ENCODE assay signal across 23 cellular contexts in the genomic region with DNA sequence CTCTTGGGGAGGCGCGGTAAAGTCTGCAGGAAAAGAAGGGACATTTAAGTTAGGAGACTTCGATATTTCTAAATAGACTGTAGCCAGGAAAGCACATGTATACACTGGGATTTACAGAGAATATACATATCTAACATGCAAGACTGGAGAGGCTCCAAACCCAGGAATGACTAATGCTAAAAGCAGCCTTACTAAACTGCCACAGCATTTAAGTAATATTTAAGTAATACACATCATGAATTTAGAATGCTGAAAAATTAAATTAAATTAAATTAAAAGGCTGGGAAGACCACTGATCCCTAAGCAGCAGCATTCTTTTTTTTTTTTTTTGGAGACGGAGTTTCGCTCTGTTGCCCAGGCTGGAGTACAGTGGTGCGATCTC.
DNase-seq lines count a peak whose midpoint lies in the region; ATAC-seq, FAIRE-seq and TF ChIP-seq lines count a peak whose summit lies in the region.
"Had no signal": no experiment of that assay in that cellular context is flagged by ENCODE, and none has a peak within 500 bp of the region (broad histone marks: within the 10 kb centered on the region; RNA-seq: fewer than 3 reads in every experiment).

No MANE protein-coding gene starts in this region.

- DNase-seq in HFFc6 (no peak), adipocyte (ENCODE audit: low read depth) (peak; percentile 43), foreskin keratinocyte (peak; percentile 32 to 64), small intestine (peak; percentile 10), NCI-H526 treated with DMSO at 0.1 percent for 48 hours (lab: John Stamatoyannopoulos, UW) (no peak), SKM-1 treated with dmso at 0.1 percent for 144 hours (lab: John Stamatoyannopoulos, UW; ENCODE audit: unreplicated experiment) (no peak), ecto neural progenitor cell (ENCODE audit: low spot score) (no peak)
- DNase-seq: activated CD4-positive, CD25-positive, alpha-beta regulatory T cell; activated gamma-delta T cell; aorta; effector CD4-positive, alpha-beta T cell; mesendoderm; NCI-H187 treated with DMSO at 0.1 percent for 48 hours; NCI-H774; sigmoid colon; stimulated activated naive CD4-positive, alpha-beta T cell treated with Interleukin-2 at 50 U/mL for 16 hours; T-helper 1 cell had no signal

- no peaks in the 10 kb centered on the region for H3K9me3 Mint-ChIP-seq in HFFc6
- H3K9me3 Mint-ChIP-seq: CD14-positive monocyte, neural progenitor cell had no signal

- H3K9ac ChIP-seq in adipocyte (ENCODE audit: low read length) = no peak overlapping the region
- H3K9ac ChIP-seq: neural progenitor cell had no signal

- no peak for ATAC-seq in foreskin keratinocyte
- ATAC-seq: gastroesophageal sphincter, GM12878, Panc1 had no signal

- H3K4me1 ChIP-seq in adipocyte (ENCODE audit: control insufficient read depth, insufficient read depth, low read length) (no peaks in the 10 kb centered on the region), foreskin keratinocyte (peaks cover 14% of the 10 kb centered on the region), small intestine (ENCODE audit: control insufficient read depth in 2 of 2, insufficient read depth in 1 of 2, low read depth in 1 of 2, low read length in 1 of 2) (no peaks in the 10 kb centered on the region)
- H3K4me1 ChIP-seq: neural progenitor cell, sigmoid colon had no signal

- no peak for FAIRE-seq in small intestine (lab: Jason Lieb, UNC)
- FAIRE-seq: GM12878, urothelium cell line had no signal

- no peak for TF ChIP-seq CTCF in HFFc6 (IDR thresholded peaks at IDR 0.05)
- no peak for TF ChIP-seq CTCF in foreskin keratinocyte (conservative IDR thresholded peaks at IDR 0.05)

- H3K36me3 ChIP-seq in adipocyte (ENCODE audit: control insufficient read depth, insufficient read depth, low read length, severe bottlenecking) (no peaks in the 10 kb centered on the region), small intestine (ENCODE audit: control insufficient read depth in 2 of 2, insufficient read depth in 2 of 2, low read length in 2 of 2) (no peaks in the 10 kb centered on the region)
- H3K36me3 ChIP-seq: gastroesophageal sphincter, neural progenitor cell, sigmoid colon had no signal

- no peak overlapping the region for H3K27ac ChIP-seq in foreskin keratinocyte
- H3K27ac ChIP-seq in small intestine (ENCODE audit: low read depth in 1 of 2, low read length in 1 of 2) = peak overlapping the region; percentile 71 to 79
- H3K27ac ChIP-seq: gastroesophageal sphincter, neural progenitor cell, sigmoid colon had no signal

- peaks cover 5% of the 10 kb centered on the region; the same call in 1 of the 2 replicates for H3K36me3 Mint-ChIP-seq in HFFc6 (ENCODE audit: low read depth)
- H3K36me3 Mint-ChIP-seq: CD14-positive monocyte, neural progenitor cell had no signal

- 72 to 85% (median 83%) methylated on average over 6 of the region's 6 CpGs for WGBS in small intestine, 3 donors

- peaks cover 2% of the 10 kb centered on the region; the same call in 1 of the 2 replicates for H3K27me3 Mint-ChIP-seq in HFFc6 (ENCODE audit: insufficient read depth)

- H3K4me3 ChIP-seq in adipocyte (ENCODE audit: low read length) (no peak overlapping the region), small intestine (ENCODE audit: low read depth in 1 of 2, low read length in 2 of 2) (no peak overlapping the region)
- H3K4me3 ChIP-seq: gastroesophageal sphincter, GM12878, neural progenitor cell, sigmoid colon had no signal

- H3K27me3 ChIP-seq in adipocyte (replicated peaks; ENCODE audit: control insufficient read depth, insufficient read depth, low read length) (no peaks in the 10 kb centered on the region), foreskin keratinocyte (no peaks in the 10 kb centered on the region), small intestine (ENCODE audit: control insufficient read depth in 2 of 2, insufficient read depth in 2 of 2, low read length in 2 of 2) (no peaks in the 10 kb centered on the region)
- H3K27me3 ChIP-seq: gastroesophageal sphincter, neural progenitor cell, sigmoid colon had no signal

- peaks cover 51% of the 10 kb centered on the region for H3K4me1 Mint-ChIP-seq in HFFc6 (ENCODE audit: low read depth)
- H3K4me1 Mint-ChIP-seq: CD14-positive monocyte, neural progenitor cell had no signal

- no peak overlapping the region for H3K27ac Mint-ChIP-seq in HFFc6
- H3K27ac Mint-ChIP-seq: CD14-positive monocyte, neural progenitor cell had no signal

- H3K4me3 Mint-ChIP-seq in HFFc6 = 0 out of 2 replicates have a peak overlapping the region, but pooled peaks have one; percentile 14
- H3K4me3 Mint-ChIP-seq: CD14-positive monocyte, neural progenitor cell had no signal

- no peaks in the 10 kb centered on the region for H3K9me3 ChIP-seq in adipocyte (ENCODE audit: control insufficient read depth, low read length)
- no peaks in the 10 kb centered on the region for H3K9me3 ChIP-seq in small intestine (ENCODE audit: control insufficient read depth, low read depth)
- H3K9me3 ChIP-seq: gastroesophageal sphincter, sigmoid colon had no signal

Comparison
In these comparisons a context has a peak if more than half of its experiments do, and no peak if none do; other contexts are left out.
1. DNase-seq: peak in adipocyte (single experiment), foreskin keratinocyte (2 of 2) and small intestine (single experiment); none in HFFc6 (single experiment), NCI-H526 treated with DMSO at 0.1 percent for 48 hours (single experiment), SKM-1 treated with dmso at 0.1 percent for 144 hours (single experiment) and ecto neural progenitor cell (single experiment).